ENCODE assay signal across 1 cellular context in the genomic region with DNA sequence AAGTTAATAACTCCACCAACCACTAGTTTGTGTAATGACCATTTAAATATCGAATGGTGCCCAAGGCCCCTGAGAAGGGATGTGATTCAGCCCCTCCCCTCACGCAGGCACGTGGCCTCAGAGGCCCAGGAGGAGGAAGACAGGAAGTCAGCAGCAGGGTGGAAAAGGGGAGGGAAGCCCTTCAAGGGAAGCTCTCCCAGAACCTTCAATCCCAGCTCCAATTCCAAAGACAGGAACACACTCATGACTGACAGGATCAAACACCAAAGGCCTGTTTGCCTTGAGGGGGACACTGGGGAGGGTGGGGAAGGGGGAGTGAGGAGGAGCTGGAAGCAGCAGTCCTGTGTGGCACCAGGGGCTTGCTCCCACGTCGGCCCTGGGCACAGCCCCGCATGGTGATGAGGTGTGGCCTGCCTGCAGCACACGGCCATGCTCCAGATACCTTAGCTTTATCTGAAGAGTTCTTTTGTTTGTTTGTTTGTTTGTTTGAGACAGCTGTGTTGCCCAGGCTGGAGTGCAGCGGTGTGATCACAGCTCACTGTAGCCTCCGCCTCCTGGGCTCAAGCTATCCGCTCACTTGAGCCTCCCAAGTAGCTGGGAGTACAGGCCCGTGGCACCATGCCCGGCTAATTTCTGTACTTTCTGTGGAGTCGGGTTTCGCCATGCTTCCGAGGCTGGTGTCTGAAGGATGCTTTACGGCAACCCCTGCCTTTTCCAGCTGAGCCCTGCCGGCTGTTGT.
TF ChIP-seq lines count a peak whose summit lies in the region.

No MANE protein-coding gene starts in this region.

TF ChIP-seq in HEK293, 187 proteins besides CTCF, POLR2A, EP300 and RAD21 (continued from another document and continues in another):
- TF ChIP-seq ZNF354C (tag by site-specific recombination; IDR thresholded peaks at IDR 0.05; ENCODE audit: borderline replicate concordance, low read depth), result no peak
- TF ChIP-seq, protein P1, sequence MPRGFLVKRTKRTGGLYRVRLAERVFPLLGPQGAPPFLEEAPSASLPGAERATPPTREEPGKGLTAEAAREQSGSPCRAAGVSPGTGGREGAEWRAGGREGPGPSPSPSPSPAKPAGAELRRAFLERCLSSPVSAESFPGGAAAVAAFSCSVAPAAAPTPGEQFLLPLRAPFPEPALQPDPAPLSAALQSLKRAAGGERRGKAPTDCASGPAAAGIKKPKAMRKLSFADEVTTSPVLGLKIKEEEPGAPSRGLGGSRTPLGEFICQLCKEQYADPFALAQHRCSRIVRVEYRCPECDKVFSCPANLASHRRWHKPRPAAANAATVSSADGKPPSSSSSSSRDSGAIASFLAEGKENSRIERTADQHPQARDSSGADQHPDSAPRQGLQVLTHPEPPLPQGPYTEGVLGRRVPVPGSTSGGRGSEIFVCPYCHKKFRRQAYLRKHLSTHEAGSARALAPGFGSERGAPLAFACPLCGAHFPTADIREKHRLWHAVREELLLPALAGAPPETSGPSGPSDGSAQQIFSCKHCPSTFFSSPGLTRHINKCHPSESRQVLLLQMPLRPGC (tag by site-specific recombination; IDR thresholded peaks at IDR 0.05), result peak; percentile 42; the same call in 1 of the 2 replicates
- TF ChIP-seq ZNF660 (tag by site-specific recombination; IDR thresholded peaks at IDR 0.05), result no peak
- no peak for TF ChIP-seq ZNF202 (tag by site-specific recombination; IDR thresholded peaks at IDR 0.05; ENCODE audit: borderline replicate concordance)
- TF ChIP-seq OVOL3 (tag by site-specific recombination; IDR thresholded peaks at IDR 0.05), result no peak
- no peak for TF ChIP-seq HOXA7 (CRISPR knock-in tag; IDR thresholded peaks at IDR 0.05; ENCODE audit: borderline replicate concordance)
- TF ChIP-seq ZNF623 (tag by site-specific recombination; IDR thresholded peaks at IDR 0.05), result no peak
- no peak for TF ChIP-seq SETDB1 (IDR thresholded peaks at IDR 0.05; ENCODE audit: insufficient read length, low read length)
- TF ChIP-seq ZNF169 (tag by site-specific recombination; IDR thresholded peaks at IDR 0.05), result 0 out of 2 replicates have a peak, but pooled peaks have one; percentile 43
- no peak for TF ChIP-seq PBX3 (CRISPR knock-in tag; IDR thresholded peaks at IDR 0.05)
- TF ChIP-seq ZNF239 (tag by site-specific recombination; IDR thresholded peaks at IDR 0.05), result no peak
- TF ChIP-seq ZNF404 (tag by site-specific recombination; IDR thresholded peaks at IDR 0.05), result no peak
- no peak for TF ChIP-seq ZNF391 (tag by site-specific recombination; IDR thresholded peaks at IDR 0.05; ENCODE audit: borderline replicate concordance, low read depth)
- TF ChIP-seq ZNF610 (tag by site-specific recombination; IDR thresholded peaks at IDR 0.05; ENCODE audit: borderline replicate concordance), result no peak; the same call in 1 of the 2 replicates
- TF ChIP-seq ZNF837 (tag by site-specific recombination; IDR thresholded peaks at IDR 0.05), result no peak
- TF ChIP-seq ZNF148 (tag by site-specific recombination; IDR thresholded peaks at IDR 0.05; ENCODE audit: borderline replicate concordance), result no peak
- no peak for TF ChIP-seq TRIM28 (IDR thresholded peaks at IDR 0.05; ENCODE audit: borderline replicate concordance, low read length)
- TF ChIP-seq KLF17 (tag by site-specific recombination; IDR thresholded peaks at IDR 0.05), result peak; percentile 58; the same call in 1 of the 2 replicates
- TF ChIP-seq ZFP3 (tag by site-specific recombination; IDR thresholded peaks at IDR 0.05; ENCODE audit: low read depth), result no peak
- TF ChIP-seq TCF7L2 (IDR thresholded peaks at IDR 0.05; ENCODE audit: borderline replicate concordance, low read depth, low read length), result no peak
- no peak for TF ChIP-seq ZNF645 (tag by site-specific recombination; IDR thresholded peaks at IDR 0.05)
- no peak for TF ChIP-seq ZNF629 (tag by site-specific recombination; IDR thresholded peaks at IDR 0.05)
- TF ChIP-seq GLIS2 (tag by site-specific recombination; IDR thresholded peaks at IDR 0.05), result peak; percentile 47; the same call in 1 of the 2 replicates
- no peak for TF ChIP-seq ZBTB1 (tag by site-specific recombination; IDR thresholded peaks at IDR 0.05)
- TF ChIP-seq ZBTB17 (tag by site-specific recombination; IDR thresholded peaks at IDR 0.05), result peak; percentile 51; the same call in 1 of the 2 replicates
- TF ChIP-seq, protein P2, sequence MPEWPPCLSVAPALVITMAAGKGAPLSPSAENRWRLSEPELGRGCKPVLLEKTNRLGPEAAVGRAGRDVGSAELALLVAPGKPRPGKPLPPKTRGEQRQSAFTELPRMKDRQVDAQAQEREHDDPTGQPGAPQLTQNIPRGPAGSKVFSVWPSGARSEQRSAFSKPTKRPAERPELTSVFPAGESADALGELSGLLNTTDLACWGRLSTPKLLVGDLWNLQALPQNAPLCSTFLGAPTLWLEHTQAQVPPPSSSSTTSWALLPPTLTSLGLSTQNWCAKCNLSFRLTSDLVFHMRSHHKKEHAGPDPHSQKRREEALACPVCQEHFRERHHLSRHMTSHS (tag by site-specific recombination; IDR thresholded peaks at IDR 0.05), result no peak
- no peak for TF ChIP-seq ZNF133 (tag by site-specific recombination; IDR thresholded peaks at IDR 0.05)
- no peak for TF ChIP-seq ZNF426 (tag by site-specific recombination; IDR thresholded peaks at IDR 0.05)
- TF ChIP-seq SP7 (tag by site-specific recombination; IDR thresholded peaks at IDR 0.05), result 0 out of 2 replicates have a peak, but pooled peaks have one; percentile 40
- TF ChIP-seq ZNF580 (tag by site-specific recombination; IDR thresholded peaks at IDR 0.05), result no peak
- no peak for TF ChIP-seq ZNF335 (tag by site-specific recombination; conservative IDR thresholded peaks at IDR 0.05)
- peak; percentile 15; the same call in 1 of the 2 replicates for TF ChIP-seq ZNF394 (tag by site-specific recombination; IDR thresholded peaks at IDR 0.05; ENCODE audit: borderline replicate concordance)
- no peak for TF ChIP-seq ZNF518A (tag by site-specific recombination; conservative IDR thresholded peaks at IDR 0.05; ENCODE audit: low read depth)
- TF ChIP-seq IKZF3 (tag by site-specific recombination; IDR thresholded peaks at IDR 0.05), result peak; percentile 65; the same call in 1 of the 2 replicates
- no peak for TF ChIP-seq PRDM4 (tag by site-specific recombination; IDR thresholded peaks at IDR 0.05)
- peak; percentile 33; the same call in 1 of the 2 replicates for TF ChIP-seq KLF9 (tag by site-specific recombination; IDR thresholded peaks at IDR 0.05; ENCODE audit: low read depth)
- TF ChIP-seq ZNF266 (tag by site-specific recombination; IDR thresholded peaks at IDR 0.05; ENCODE audit: low read depth), result no peak
- TF ChIP-seq KLF1 (tag by site-specific recombination; IDR thresholded peaks at IDR 0.05), result no peak
- no peak for TF ChIP-seq ZNF221 (tag by site-specific recombination; IDR thresholded peaks at IDR 0.05; ENCODE audit: borderline replicate concordance)
- TF ChIP-seq ZNF624 (tag by site-specific recombination; IDR thresholded peaks at IDR 0.05), result no peak
- no peak for TF ChIP-seq HOXD13 (CRISPR knock-in tag; IDR thresholded peaks at IDR 0.05; ENCODE audit: borderline replicate concordance)
- no peak; the same call in 1 of the 2 replicates for TF ChIP-seq ZNF600 (tag by site-specific recombination; IDR thresholded peaks at IDR 0.05)
- TF ChIP-seq ZNF792 (tag by site-specific recombination; IDR thresholded peaks at IDR 0.05), result no peak
- TF ChIP-seq FEZF1 (tag by site-specific recombination; IDR thresholded peaks at IDR 0.05), result peak; percentile 89
